Comparison of ENCODE assay signal across 26 cellular contexts in genomic region chr2:150335596-150335995, GRCh38.
"Had no signal": no experiment of that assay in that cellular context is flagged by ENCODE, and none has a peak within 500 bp of the region (broad histone marks: within the 10 kb centered on the region; RNA-seq: fewer than 3 reads in every experiment).

No MANE protein-coding gene starts in this region.

- ATAC-seq: stimulated activated effector memory CD8-positive, alpha-beta T cell treated with anti-CD3 and anti-CD28 coated beads, Interleukin-12 subunit alpha, Interleukin-12 subunit beta, amount 100 ng/mL, for 72 hours; stimulated activated memory B cell treated with anti-CD40 and anti-IgM and Interleukin-4, amounts not matched to agents 10 μg/mL and 1 μg/mL and 100 μg/mL, for 72 hours; stimulated activated naive B cell treated with anti-CD40 and anti-IgM and Interleukin-4, amounts not matched to agents 10 μg/mL and 1 μg/mL and 100 μg/mL, for 72 hours; stimulated activated naive CD8-positive, alpha-beta T cell treated with anti-CD3 and anti-CD28 coated beads, Interleukin-15, amount 100 ng/mL, for 72 hours; stimulated activated naive CD8-positive, alpha-beta T cell treated with anti-CD3 and anti-CD28 coated beads, Interleukin-15, Interleukin-2, amounts not matched to agents 100 U/mL and 50 U/mL, for 24 hours had no signal

- H3K27me3 ChIP-seq: stomach, suprapubic skin, testis, thyroid gland, tibial artery, tibial nerve, transverse colon, upper lobe of left lung, uterus, vagina had no signal

- DNase-seq: stimulated activated CD4-positive, alpha-beta T cell treated with anti-CD3 and anti-CD28 coated beads, Interleukin-2, amount 100 ng/mL, for 48 hours; stimulated activated CD4-positive, alpha-beta T cell treated with anti-CD3 and anti-CD28 coated beads, Interleukin-4, amount 100 ng/mL, for 1 hour; stimulated activated CD4-positive, alpha-beta T cell treated with anti-CD3 and anti-CD28 coated beads, Interleukin-4, amount 100 ng/mL, for 24 hours; stimulated activated CD4-positive, alpha-beta T cell treated with anti-CD3 and anti-CD28 coated beads, Interleukin-4, amount 100 ng/mL, for 4 hours; stimulated activated CD8-positive, alpha-beta memory T cell treated with anti-CD3 and anti-CD28 coated beads, Interleukin-4, amount 100 ng/mL, for 48 hours; stimulated activated naive B cell treated with anti-CD40 and anti-IgM and Interleukin-4, amounts not matched to agents 10 μg/mL and 1 μg/mL and 100 μg/mL, for 72 hours; stimulated activated naive CD4-positive, alpha-beta T cell; stimulated activated naive CD4-positive, alpha-beta T cell treated with Interleukin-2 at 50 U/mL for 16 hours; stimulated activated naive CD8-positive, alpha-beta T cell treated with anti-CD3 and anti-CD28 coated beads, Interleukin-15, amount 100 ng/mL, for 72 hours; stimulated activated naive CD8-positive, alpha-beta T cell treated with anti-CD3 and anti-CD28 coated beads, Interleukin-15, Interleukin-2, amounts not matched to agents 100 U/mL and 50 U/mL, for 24 hours; stomach; substantia nigra; testis; thyroid gland; tibial artery; transverse colon; trophoblast cell; upper lobe of left lung; uterus had no signal

- H3K9me3 ChIP-seq: stomach, suprapubic skin, testis, thoracic aorta, thyroid gland, tibial artery, tibial nerve, transverse colon, upper lobe of left lung, uterus, vagina had no signal

- H3K36me3 ChIP-seq: stomach, suprapubic skin, thoracic aorta, thyroid gland, tibial artery, tibial nerve, transverse colon, upper lobe of left lung, uterus, vagina had no signal

- H3K4me3 ChIP-seq: stomach, suprapubic skin, testis, thoracic aorta, thyroid gland, tibial artery, tibial nerve, transverse colon, upper lobe of left lung, uterus, vagina had no signal

- H3K4me1 ChIP-seq: testis, thyroid gland, upper lobe of left lung, uterus had no signal

- FAIRE-seq: urothelium cell line had no signal

- H3K27ac ChIP-seq: stomach, suprapubic skin, testis, thoracic aorta, thyroid gland, tibial artery, tibial nerve, transverse colon, upper lobe of left lung, uterus, vagina had no signal
